Comparison of ENCODE assay signal across 1 cellular context in the genomic region with DNA sequence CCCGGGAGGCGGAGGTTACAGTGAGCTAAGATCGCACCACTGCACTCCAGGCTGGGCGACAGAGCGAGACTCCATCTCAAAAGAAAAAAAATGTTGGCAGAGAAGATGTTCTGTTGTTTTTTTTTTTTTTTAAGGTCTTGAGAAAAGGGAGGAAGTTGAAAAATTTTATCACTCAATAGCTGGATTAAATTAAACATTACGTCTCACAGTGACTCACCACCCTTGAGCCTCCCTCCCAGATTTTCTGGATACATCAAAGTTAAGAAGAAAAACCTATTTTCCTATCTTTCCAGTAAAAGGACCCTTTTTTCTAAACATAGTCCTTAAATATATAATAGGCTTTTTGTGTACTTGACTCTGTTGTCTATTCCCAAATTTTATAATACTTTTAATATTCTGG.
A peak's percentile ranks its signal among the peaks of the same experiment; 100 is the strongest.
TF ChIP-seq lines count a peak whose summit lies in the region.

No MANE protein-coding gene starts in this region.

TF ChIP-seq in SK-N-SH, 30 proteins besides CTCF, POLR2A, EP300 and RAD21 (continued from another document):
- TF ChIP-seq, protein P1, sequence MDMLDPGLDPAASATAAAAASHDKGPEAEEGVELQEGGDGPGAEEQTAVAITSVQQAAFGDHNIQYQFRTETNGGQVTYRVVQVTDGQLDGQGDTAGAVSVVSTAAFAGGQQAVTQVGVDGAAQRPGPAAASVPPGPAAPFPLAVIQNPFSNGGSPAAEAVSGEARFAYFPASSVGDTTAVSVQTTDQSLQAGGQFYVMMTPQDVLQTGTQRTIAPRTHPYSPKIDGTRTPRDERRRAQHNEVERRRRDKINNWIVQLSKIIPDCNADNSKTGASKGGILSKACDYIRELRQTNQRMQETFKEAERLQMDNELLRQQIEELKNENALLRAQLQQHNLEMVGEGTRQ (IDR thresholded peaks at IDR 0.05; ENCODE audit: borderline replicate concordance, low read depth, low read length) = no peak
- peak; percentile 25; the same call in 1 of the 2 replicates for TF ChIP-seq TCF12 (IDR thresholded peaks at IDR 0.05)
